Comparison of ENCODE assay signal across 9 cellular contexts in the genomic region with DNA sequence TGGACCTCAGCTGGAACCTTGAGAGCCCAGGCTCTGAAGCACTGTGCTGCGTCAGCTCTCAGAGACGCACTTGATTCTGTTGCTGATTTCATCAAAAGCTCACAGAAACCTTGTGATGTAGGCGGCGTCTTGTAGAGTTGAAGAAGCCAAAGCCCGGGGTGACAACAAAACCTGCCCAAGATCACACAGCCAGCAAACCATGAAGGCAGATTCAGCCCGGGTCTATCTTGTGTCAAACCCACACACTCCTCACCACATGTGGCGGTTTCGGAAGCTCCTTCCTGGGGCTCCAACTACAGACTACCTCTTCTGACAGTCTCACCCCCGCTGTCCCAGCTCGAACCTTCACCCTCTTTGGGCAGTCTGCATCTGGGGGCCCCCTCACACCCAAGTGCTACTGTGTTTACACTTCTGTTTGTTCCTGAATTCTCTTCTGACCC. TPM values are rescaled to one million over a fixed set of nuclear protein-coding genes. Genes with fewer than 3 reads are reported as not detected.
DNase-seq lines count a peak whose midpoint lies in the region; ATAC-seq lines count a peak whose summit lies in the region.
"Had no signal": no experiment of that assay in that cellular context is flagged by ENCODE, and none has a peak within 500 bp of the region (broad histone marks: within the 10 kb centered on the region; RNA-seq: fewer than 3 reads in every experiment).

No MANE protein-coding gene starts in this region.

- no peaks in the 10 kb centered on the region for H3K27me3 ChIP-seq in naive thymus-derived CD4-positive, alpha-beta T cell (ENCODE audit: control insufficient read depth in 2 of 2, insufficient read depth in 2 of 2, low read length in 2 of 2)
- H3K27me3 ChIP-seq in GM23248 (replicated peaks; ENCODE audit: insufficient read depth), result no peaks in the 10 kb centered on the region

- ATAC-seq in GM18907 (IDR thresholded peaks at IDR 0.05; ENCODE audit: unreplicated experiment) (peak; percentile 51), HG03159 (IDR thresholded peaks at IDR 0.05; ENCODE audit: unreplicated experiment) (peak; percentile 36)
- peak; percentile 84 for ATAC-seq in naive thymus-derived CD4-positive, alpha-beta T cell

- peaks cover 83 to 94% (median 88%) of the 10 kb centered on the region in 7 donors for H3K4me1 Mint-ChIP-seq in naive thymus-derived CD4-positive, alpha-beta T cell

- intact Hi-C loops in naive thymus-derived CD4-positive, alpha-beta T cell (cut with micrococcal nuclease), result loop anchor here (1.0 to 5.0 kb wide), 8 partner anchors 8 to 289 kb away; a partner anchor contains a TSS

- H3K9me3 ChIP-seq in naive thymus-derived CD4-positive, alpha-beta T cell (ENCODE audit: control insufficient read depth in 2 of 3, low read length in 3 of 3), result no peaks in the 10 kb centered on the region
- no peaks in the 10 kb centered on the region for H3K9me3 ChIP-seq in GM23248 (ENCODE audit: low read depth)

- peak; percentile 87 for DNase-seq in activated CD8-positive, alpha-beta memory T cell treated with anti-CD3 and anti-CD28 coated beads for 24 hours
- DNase-seq in naive thymus-derived CD4-positive, alpha-beta T cell, result peak; percentile 48 to 91 (median 87)
- no peak for DNase-seq in NCI-H82 treated with DMSO at 0.1 percent for 48 hours (lab: John Stamatoyannopoulos, UW; ENCODE audit: unreplicated experiment)
- DNase-seq in GM23248, result no peak
- DNase-seq in C1 segment of cervical spinal cord (lab: John Stamatoyannopoulos, UW), result no peak
- DNase-seq in medulla oblongata (ENCODE audit: extremely low spot score), result no peak

- POLR2A ChIA-PET in naive thymus-derived CD4-positive, alpha-beta T cell (lab: Charles Lee), result interaction anchor here (0.6 to 3.1 kb wide), 5 partner anchors 8 to 888 kb away, joined by 3 to 42 read pairs (median 5); a partner anchor contains a TSS

- H3K27ac ChIP-seq in naive thymus-derived CD4-positive, alpha-beta T cell (ENCODE audit: low read depth, low read length), result peak overlapping the region; percentile 5
- H3K27ac ChIP-seq in GM23248, result no peak overlapping the region
- H3K27ac ChIP-seq: epithelial cell of prostate had no signal

- H2AFZ ChIP-seq in GM23248, result no peak overlapping the region

- no peak overlapping the region for H3K9ac ChIP-seq in GM23248

- 83 to 84% methylated on average over 10 of the region's 10 CpGs for WGBS in GM23248 (ENCODE audit: low coverage in 1 of 2, low lambda C conversion rate in 2 of 2, missing lambda C conversion rate in 2 of 2), 2 experiments

- no peaks in the 10 kb centered on the region for H3F3A ChIP-seq in GM23248 (ENCODE audit: insufficient read depth)

- H3K4me3 Mint-ChIP-seq in naive thymus-derived CD4-positive, alpha-beta T cell, result peak overlapping the region; percentile 63 to 84 (median 76)

- H3K79me2 ChIP-seq in GM23248 (ENCODE audit: insufficient read depth), result no peaks in the 10 kb centered on the region

- H3K4me1 ChIP-seq in naive thymus-derived CD4-positive, alpha-beta T cell (ENCODE audit: control insufficient read depth in 2 of 2, insufficient read depth in 2 of 2, low read length in 2 of 2), result peaks cover 80 to 94% of the 10 kb centered on the region in 2 donors
- H3K4me1 ChIP-seq in GM23248 (ENCODE audit: insufficient read depth), result no peaks in the 10 kb centered on the region; the same call in 1 of the 2 replicates

- peak overlapping the region; percentile 79 to 98 (median 88) for H3K27ac Mint-ChIP-seq in naive thymus-derived CD4-positive, alpha-beta T cell

- in situ Hi-C loops in GM23248 (cut with MboI), result no loop called here

- no peak overlapping the region for H3K4me2 ChIP-seq in GM23248 (ENCODE audit: unreplicated experiment)

- H3K4me3 ChIP-seq in naive thymus-derived CD4-positive, alpha-beta T cell (ENCODE audit: low read length), result peak overlapping the region; percentile 17
- H3K4me3 ChIP-seq in GM23248, result no peak overlapping the region

- peaks cover 0 to 13% (median 0%) of the 10 kb centered on the region in 5 donors for H3K36me3 Mint-ChIP-seq in naive thymus-derived CD4-positive, alpha-beta T cell

- peaks cover 0 to 4% (median 2%) of the 10 kb centered on the region in 11 donors for H3K9me3 Mint-ChIP-seq in naive thymus-derived CD4-positive, alpha-beta T cell

- no peaks in the 10 kb centered on the region for H3K36me3 ChIP-seq in naive thymus-derived CD4-positive, alpha-beta T cell (ENCODE audit: control insufficient read depth in 2 of 3, insufficient read depth in 3 of 3, low read length in 3 of 3)
- no peaks in the 10 kb centered on the region for H3K36me3 ChIP-seq in GM23248 (ENCODE audit: low read depth)

- H3K27me3 Mint-ChIP-seq in naive thymus-derived CD4-positive, alpha-beta T cell, result peaks cover 0 to 46% (median 10%) of the 10 kb centered on the region in 5 donors

- H3K9me2 ChIP-seq in GM23248 (ENCODE audit: insufficient read depth), result no peaks in the 10 kb centered on the region

- no peaks in the 10 kb centered on the region for H4K20me1 ChIP-seq in GM23248 (ENCODE audit: insufficient read depth)

- CTCF ChIA-PET in naive thymus-derived CD4-positive, alpha-beta T cell (lab: Charles Lee), result interaction anchor here (0.9 to 6.0 kb wide), 5 partner anchors 10 to 335 kb away, joined by 3 to 38 read pairs (median 3); a partner anchor contains a TSS

RNA-seq across cellular contexts. Expression of a gene that starts 50.4 kb away (rescaled TPM):
- total RNA-seq in naive thymus-derived CD4-positive, alpha-beta T cell, result 10 to 100 TPM in 3 of 5 experiments, 1 to 10 TPM in 2; 3.7 to 47.0 (median 12.9) TPM
- 1 to 10 TPM in 1 of 2 donors, under 1 TPM in 1; 0.91 to 1.6 TPM for polyA plus RNA-seq in naive thymus-derived CD4-positive, alpha-beta T cell
- total RNA-seq in GM23248 (2014; rRNA removed; shearing (Covaris generic)), result 0.25 TPM in 1 of 2 replicates, not detected in the other
- 0.19 and 0.20 TPM in 2 replicates for polyA plus RNA-seq in GM23248 (2016; fragmentation: Nextera tagmentation; extraction: Ambion mirVana)

Comparison
In these comparisons a context has a peak if more than half of its experiments do, and no peak if none do; other contexts are left out.
1. DNase-seq: peak in activated CD8-positive, alpha-beta memory T cell treated with anti-CD3 and anti-CD28 coated beads for 24 hours (single experiment) and naive thymus-derived CD4-positive, alpha-beta T cell (9 of 9); none in NCI-H82 treated with DMSO at 0.1 percent for 48 hours (single experiment), GM23248 (single experiment), C1 segment of cervical spinal cord (0 of 14) and medulla oblongata (single experiment).
2. Peak in every context shown above with its lines, with median percentiles within 50 percentile points of each other: ATAC-seq.